ENCODE assay signal across 9 cellular contexts in the genomic region with DNA sequence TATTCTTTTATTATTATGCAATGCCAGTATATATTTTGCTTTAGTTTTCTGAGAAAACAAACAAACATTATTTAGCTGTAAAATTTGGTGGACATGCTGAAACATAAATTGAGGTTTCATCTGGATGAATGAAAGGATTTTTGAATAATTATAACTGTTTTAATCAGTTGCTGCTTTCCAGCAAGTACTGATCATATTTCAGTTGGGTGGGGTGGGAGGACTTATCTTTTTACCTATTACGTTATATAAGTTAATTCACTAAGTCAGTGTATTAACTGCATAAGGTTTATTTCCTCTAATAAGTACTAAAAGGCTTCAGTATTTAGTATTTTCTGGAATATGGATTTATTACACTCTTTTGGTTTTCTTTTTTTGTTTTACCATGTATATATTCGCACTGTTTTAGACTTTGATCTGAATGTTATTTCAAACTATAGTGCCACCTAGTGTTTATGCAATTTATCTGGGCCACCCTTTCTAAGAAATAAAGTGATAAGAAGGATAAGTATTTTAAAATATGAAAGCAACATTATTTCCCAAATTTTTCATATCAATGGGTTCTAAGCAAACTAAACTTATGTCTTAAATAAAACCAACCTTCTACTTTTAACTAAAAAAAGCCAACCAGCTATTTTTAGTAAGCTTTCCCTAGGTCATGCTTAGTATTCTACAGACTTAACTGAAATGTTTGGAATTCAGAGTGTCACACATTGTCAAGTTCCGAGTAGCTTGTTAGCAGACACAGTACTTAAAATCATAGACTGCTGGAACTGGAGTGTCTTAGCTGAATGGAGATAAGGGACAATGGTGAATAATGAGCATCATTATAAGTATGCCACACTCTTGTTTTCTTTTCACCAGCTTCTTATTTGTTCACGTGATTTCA.
DNase-seq lines count a peak whose midpoint lies in the region; ATAC-seq, FAIRE-seq and TF ChIP-seq lines count a peak whose summit lies in the region.
"Had no signal": no experiment of that assay in that cellular context is flagged by ENCODE, and none has a peak within 500 bp of the region (broad histone marks: within the 10 kb centered on the region; RNA-seq: fewer than 3 reads in every experiment).

No MANE protein-coding gene starts in this region.

- peaks cover 44% of the 10 kb centered on the region for H3K27me3 Mint-ChIP-seq in activated CD8-positive, alpha-beta memory T cell treated with anti-CD3 and anti-CD28 coated beads, Interleukin-2, amount 10 ng/mL, durations not matched to agents 7 days and 5 days

- ATAC-seq in HG03159 (IDR thresholded peaks at IDR 0.05; ENCODE audit: unreplicated experiment) = peak; percentile 47
- ATAC-seq in HG03039 (IDR thresholded peaks at IDR 0.05; ENCODE audit: unreplicated experiment) = no peak
- no peak for ATAC-seq in GM18870 (IDR thresholded peaks at IDR 0.05; ENCODE audit: unreplicated experiment)
- no peak for ATAC-seq in GM18511 (IDR thresholded peaks at IDR 0.05; ENCODE audit: unreplicated experiment)
- ATAC-seq in activated CD8-positive, alpha-beta memory T cell treated with anti-CD3 and anti-CD28 coated beads, Interleukin-2, amount 10 ng/mL, durations not matched to agents 7 days and 5 days = no peak

- DNase-seq in D721Med (ENCODE audit: insufficient read length, low spot score) (no peak), RPMI8226 (peak; percentile 15), frontal cortex (ENCODE audit: low spot score in 2 of 2) (no peak)
- no peak for DNase-seq in activated CD8-positive, alpha-beta memory T cell treated with anti-CD3 and anti-CD28 coated beads, Interleukin-2, amount 10 ng/mL, durations not matched to agents 7 days and 5 days

- H3K36me3 Mint-ChIP-seq in activated CD8-positive, alpha-beta memory T cell treated with anti-CD3 and anti-CD28 coated beads, Interleukin-2, amount 10 ng/mL, durations not matched to agents 7 days and 5 days = no peaks in the 10 kb centered on the region
- H3K36me3 Mint-ChIP-seq: IgD-negative memory B cell had no signal

- CTCF ChIA-PET in activated CD8-positive, alpha-beta memory T cell treated with anti-CD3 and anti-CD28 coated beads, Interleukin-2, amount 10 ng/mL, durations not matched to agents 7 days and 5 days (lab: Charles Lee) = interaction anchor here (0.7 to 5.1 kb wide), 7 partner anchors 12 to 387 kb away, joined by 3 to 36 read pairs (median 3); no protein-coding TSS in a partner anchor

- H3K9me3 Mint-ChIP-seq in activated CD8-positive, alpha-beta memory T cell treated with anti-CD3 and anti-CD28 coated beads, Interleukin-2, amount 10 ng/mL, durations not matched to agents 7 days and 5 days (ENCODE audit: low read depth) = no peaks in the 10 kb centered on the region
- H3K9me3 Mint-ChIP-seq: IgD-negative memory B cell had no signal

- TF ChIP-seq CTCF in D721Med (IDR thresholded peaks at IDR 0.05; ENCODE audit: insufficient read depth, missing control alignments) = peak; percentile 74

- no peak overlapping the region for H3K27ac Mint-ChIP-seq in activated CD8-positive, alpha-beta memory T cell treated with anti-CD3 and anti-CD28 coated beads, Interleukin-2, amount 10 ng/mL, durations not matched to agents 7 days and 5 days
- H3K27ac Mint-ChIP-seq: IgD-negative memory B cell had no signal

- H3K4me1 Mint-ChIP-seq in activated CD8-positive, alpha-beta memory T cell treated with anti-CD3 and anti-CD28 coated beads, Interleukin-2, amount 10 ng/mL, durations not matched to agents 7 days and 5 days = no peaks in the 10 kb centered on the region
- H3K4me1 Mint-ChIP-seq: IgD-negative memory B cell had no signal

- FAIRE-seq in D721Med (lab: Jason Lieb, UNC) = peak; percentile 66
- FAIRE-seq in frontal cortex (lab: Jason Lieb, UNC) = peak; percentile 84

- H3K4me3 Mint-ChIP-seq in activated CD8-positive, alpha-beta memory T cell treated with anti-CD3 and anti-CD28 coated beads, Interleukin-2, amount 10 ng/mL, durations not matched to agents 7 days and 5 days = no peak overlapping the region
- H3K4me3 Mint-ChIP-seq: IgD-negative memory B cell had no signal
